Comparison of ENCODE assay signal across 8 cellular contexts in the genomic region with DNA sequence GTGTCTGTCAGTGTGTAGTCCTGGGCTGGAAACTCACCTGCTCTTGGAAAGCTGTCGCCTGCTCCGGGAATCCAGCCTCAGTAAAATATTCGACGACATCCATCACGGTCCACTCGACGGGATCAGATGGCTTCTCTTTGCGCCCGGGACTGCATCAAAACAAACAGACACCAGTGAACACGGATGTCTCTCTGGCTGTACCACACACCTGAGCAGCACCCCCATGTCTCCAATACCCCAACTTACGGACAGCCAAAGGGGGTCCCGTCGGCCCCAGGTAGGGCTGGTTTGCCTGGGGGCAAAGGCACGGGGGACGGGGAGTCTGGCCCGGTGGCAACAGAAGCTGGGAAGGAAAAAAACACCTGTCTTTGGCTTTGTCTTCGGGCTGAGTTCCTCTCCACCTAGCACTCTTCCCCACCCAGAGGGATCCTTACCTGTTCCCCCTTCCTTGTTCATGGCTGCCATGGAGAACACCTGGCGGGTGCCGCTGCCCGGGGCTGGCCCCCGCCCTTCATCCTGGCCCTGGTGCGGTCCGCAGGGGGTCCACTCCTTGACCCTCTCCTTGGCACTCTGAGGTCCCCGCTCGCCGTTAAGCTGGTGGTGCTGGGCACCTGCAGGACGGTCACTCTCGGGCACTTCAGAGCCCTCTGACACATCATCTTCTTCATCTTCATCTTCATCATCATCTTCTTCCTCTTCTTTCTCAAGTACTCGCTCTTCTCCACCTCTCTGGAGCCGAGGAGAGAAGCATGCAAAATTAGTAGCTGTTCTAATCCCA.
DNase-seq lines count a peak whose midpoint lies in the region; ATAC-seq and TF ChIP-seq lines count a peak whose summit lies in the region.

No MANE protein-coding gene starts in this region.

- ATAC-seq in HG02642 (IDR thresholded peaks at IDR 0.05; ENCODE audit: poor library complexity, unreplicated experiment) = no peak
- ATAC-seq in GM21723 (IDR thresholded peaks at IDR 0.05; ENCODE audit: unreplicated experiment) = no peak
- no peak for ATAC-seq in HG02759 (IDR thresholded peaks at IDR 0.05; ENCODE audit: unreplicated experiment)

- DNase-seq in AG10803 (ENCODE audit: low read depth) = no peak
- no peak for DNase-seq in HFF-Myc (ENCODE audit: extremely low read depth, low read depth)
- no peak for DNase-seq in brain microvascular endothelial cell
- no peak for DNase-seq in germinal center (ENCODE audit: low spot score)

- peak overlapping the region; percentile 52 for H3K4me3 ChIP-seq in AG10803 (ENCODE audit: low read length)
- peak overlapping the region; percentile 47 for H3K4me3 ChIP-seq in HFF-Myc (replicated peaks; ENCODE audit: low read depth, low read length)
- H3K4me3 ChIP-seq in brain microvascular endothelial cell (ENCODE audit: low read depth, low read length) = peak overlapping the region; percentile 42
- peak overlapping the region; percentile 32 to 52 for H3K4me3 ChIP-seq in muscle layer of colon (ENCODE audit: low read depth in 1 of 2, low read length in 2 of 2)

- H3K9me3 ChIP-seq in muscle layer of colon (ENCODE audit: low read length) = peaks cover 6% of the 10 kb centered on the region

- H3K27me3 ChIP-seq in brain microvascular endothelial cell (replicated peaks) (no peaks in the 10 kb centered on the region), muscle layer of colon (ENCODE audit: control insufficient read depth in 1 of 2, insufficient read depth in 2 of 2, low read length in 2 of 2) (no peaks in the 10 kb centered on the region)

- H3K27ac ChIP-seq in brain microvascular endothelial cell (no peak overlapping the region), muscle layer of colon (ENCODE audit: low read depth, low read length) (no peak overlapping the region)

- H3K36me3 ChIP-seq in brain microvascular endothelial cell (replicated peaks) (peaks cover 8% of the 10 kb centered on the region), muscle layer of colon (ENCODE audit: insufficient read depth, low read length) (peaks cover 14% of the 10 kb centered on the region)

- no peak overlapping the region for H3K9ac ChIP-seq in muscle layer of colon (ENCODE audit: low read length)

- in situ Hi-C loops in brain microvascular endothelial cell (cut with HindIII; ENCODE audit: low pct_ligation_motif_present, low sequenced_read_pairs) = no loop called here

- TF ChIP-seq CTCF in AG10803 (conservative IDR thresholded peaks at IDR 0.05; ENCODE audit: low read length) (no peak), HFF-Myc (IDR thresholded peaks at IDR 0.05; ENCODE audit: low read depth, low read length, missing control alignments) (no peak), brain microvascular endothelial cell (IDR thresholded peaks at IDR 0.05; ENCODE audit: low read depth, low read length, missing control alignments) (no peak)

- peaks cover 14% of the 10 kb centered on the region for H3K4me1 ChIP-seq in muscle layer of colon (ENCODE audit: insufficient read depth, low read length)
